In the genomic region with DNA sequence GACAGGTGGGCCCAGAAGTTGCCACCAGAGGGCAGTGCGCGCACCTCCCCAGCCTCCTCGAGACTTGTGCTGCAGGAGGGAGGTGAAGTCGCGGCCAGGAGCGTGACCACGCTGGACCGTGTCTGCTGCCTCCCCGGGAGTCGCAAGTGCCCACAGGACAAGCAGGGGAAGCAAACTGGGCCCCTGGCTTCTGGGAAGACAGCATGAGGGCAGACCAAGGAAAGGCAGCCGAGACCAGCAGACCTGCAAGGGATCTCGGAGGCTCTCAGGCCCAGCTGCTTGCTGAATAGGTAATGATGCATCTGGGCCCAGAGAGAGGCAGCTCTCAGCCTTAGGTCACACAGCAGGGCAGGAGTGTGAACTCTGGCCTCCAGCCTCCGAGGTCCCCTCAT, we compare ENCODE assay signal across 1 cellular context.
TF ChIP-seq lines count a peak whose summit lies in the region.

No MANE protein-coding gene starts in this region.

TF ChIP-seq in A549, 52 proteins besides CTCF, POLR2A, EP300 and RAD21 (continued from another document):
- TF ChIP-seq, protein P1, sequence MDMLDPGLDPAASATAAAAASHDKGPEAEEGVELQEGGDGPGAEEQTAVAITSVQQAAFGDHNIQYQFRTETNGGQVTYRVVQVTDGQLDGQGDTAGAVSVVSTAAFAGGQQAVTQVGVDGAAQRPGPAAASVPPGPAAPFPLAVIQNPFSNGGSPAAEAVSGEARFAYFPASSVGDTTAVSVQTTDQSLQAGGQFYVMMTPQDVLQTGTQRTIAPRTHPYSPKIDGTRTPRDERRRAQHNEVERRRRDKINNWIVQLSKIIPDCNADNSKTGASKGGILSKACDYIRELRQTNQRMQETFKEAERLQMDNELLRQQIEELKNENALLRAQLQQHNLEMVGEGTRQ (IDR thresholded peaks at IDR 0.05) = no peak
- TF ChIP-seq EHMT2 (IDR thresholded peaks at IDR 0.05; ENCODE audit: low read depth) (no peak), JUNB (IDR thresholded peaks at IDR 0.05) (no peak), EHF (CRISPR knock-in tag; IDR thresholded peaks at IDR 0.05) (no peak), ESRRA (IDR thresholded peaks at IDR 0.05; ENCODE audit: borderline replicate concordance, low read length) (no peak), GATA3 (IDR thresholded peaks at IDR 0.05; ENCODE audit: borderline replicate concordance) (no peak), SMC3 (IDR thresholded peaks at IDR 0.05) (peak; percentile 91)
- TF ChIP-seq, protein P2, sequence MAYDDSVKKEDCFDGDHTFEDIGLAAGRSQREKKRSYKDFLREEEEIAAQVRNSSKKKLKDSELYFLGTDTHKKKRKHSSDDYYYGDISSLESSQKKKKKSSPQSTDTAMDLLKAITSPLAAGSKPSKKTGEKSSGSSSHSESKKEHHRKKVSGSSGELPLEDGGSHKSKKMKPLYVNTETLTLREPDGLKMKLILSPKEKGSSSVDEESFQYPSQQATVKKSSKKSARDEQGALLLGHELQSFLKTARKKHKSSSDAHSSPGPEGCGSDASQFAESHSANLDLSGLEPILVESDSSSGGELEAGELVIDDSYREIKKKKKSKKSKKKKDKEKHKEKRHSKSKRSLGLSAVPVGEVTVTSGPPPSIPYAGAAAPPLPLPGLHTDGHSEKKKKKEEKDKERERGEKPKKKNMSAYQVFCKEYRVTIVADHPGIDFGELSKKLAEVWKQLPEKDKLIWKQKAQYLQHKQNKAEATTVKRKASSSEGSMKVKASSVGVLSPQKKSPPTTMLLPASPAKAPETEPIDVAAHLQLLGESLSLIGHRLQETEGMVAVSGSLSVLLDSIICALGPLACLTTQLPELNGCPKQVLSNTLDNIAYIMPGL (CRISPR knock-in tag; IDR thresholded peaks at IDR 0.05; ENCODE audit: borderline replicate concordance) = no peak
